Comparison of ENCODE assay signal across 8 cellular contexts in genomic region chr12:105285378-105285777, GRCh38.
"Had no signal": no experiment of that assay in that cellular context is flagged by ENCODE, and none has a peak within 500 bp of the region (broad histone marks: within the 10 kb centered on the region; RNA-seq: fewer than 3 reads in every experiment).

No MANE protein-coding gene starts in this region.

- H3K4me1 Mint-ChIP-seq: GM23338, IgD-negative memory B cell had no signal

- H3K9me3 Mint-ChIP-seq: GM23338, H9 had no signal

- H3K27ac Mint-ChIP-seq: GM23338, H9, IgD-negative memory B cell had no signal

- H3K4me2 ChIP-seq: GM23338 had no signal

- H3K36me3 Mint-ChIP-seq: IgD-negative memory B cell had no signal

- FAIRE-seq: H1, H54, HTR-8/SVneo had no signal

- ATAC-seq: GM23338 had no signal

- H3K4me3 Mint-ChIP-seq: GM23338, H9, IgD-negative memory B cell had no signal

- H3K4me3 ChIP-seq: GM23338 had no signal

- DNase-seq: H9, HCEC 1CT, KG1 had no signal

- H2AFZ ChIP-seq: GM23338 had no signal
